Comparison of ENCODE assay signal across 20 cellular contexts in the genomic region with DNA sequence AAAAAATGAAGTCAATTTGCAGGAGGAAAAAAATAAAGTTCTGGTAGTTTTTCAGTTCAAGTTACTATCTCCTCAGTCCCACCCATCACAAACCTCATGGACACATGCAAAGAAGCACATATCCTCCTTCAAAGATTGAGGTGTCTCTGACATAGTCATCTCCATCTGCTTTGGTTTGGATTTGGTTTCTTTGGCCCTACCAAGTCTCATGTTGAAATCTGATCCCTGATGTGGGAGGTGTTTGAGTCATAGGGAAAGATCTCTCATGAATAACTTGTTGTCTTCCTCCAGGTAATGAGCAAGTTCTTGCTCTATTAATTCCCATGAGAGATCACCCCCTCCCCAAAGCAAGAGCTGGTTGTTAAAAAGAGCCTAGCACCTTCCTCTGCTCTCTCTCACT.
DNase-seq lines count a peak whose midpoint lies in the region; ATAC-seq, FAIRE-seq and TF ChIP-seq lines count a peak whose summit lies in the region.
"Had no signal": no experiment of that assay in that cellular context is flagged by ENCODE, and none has a peak within 500 bp of the region (broad histone marks: within the 10 kb centered on the region; RNA-seq: fewer than 3 reads in every experiment).

No MANE protein-coding gene starts in this region.

- H3K4me1 ChIP-seq in breast epithelium (no peaks in the 10 kb centered on the region), GM12878 (ENCODE audit: control insufficient read depth, insufficient read depth, low read length) (no peaks in the 10 kb centered on the region)
- H3K4me1 ChIP-seq: Peyer's patch had no signal

- H3K36me3 ChIP-seq in breast epithelium, result no peaks in the 10 kb centered on the region
- no peaks in the 10 kb centered on the region for H3K36me3 ChIP-seq in GM12878 (ENCODE audit: control insufficient read depth in 2 of 2, insufficient read depth in 2 of 2, low read length in 1 of 2)
- H3K36me3 ChIP-seq: Peyer's patch had no signal

- TF ChIP-seq CTCF in MCF 10A (IDR thresholded peaks at IDR 0.05; ENCODE audit: unreplicated experiment) (no peak), breast epithelium (IDR thresholded peaks at IDR 0.05) (no peak), GM12878 (IDR thresholded peaks at IDR 0.05 in 2 of 3, conservative IDR thresholded peaks at IDR 0.05 in 1 of 3; ENCODE audit: control insufficient read depth in 2 of 3, extremely low read depth in 1 of 3, insufficient read depth in 1 of 3, low read depth in 3 of 3, low read length in 3 of 3) (no peak)

- DNase-seq in MCF 10A (ENCODE audit: unreplicated experiment) (peak; percentile 46), breast epithelium (ENCODE audit: low spot score in 2 of 2) (no peak), GM12878 (ENCODE audit: low read depth, low spot score) (peak; percentile 9), NCI-H2029 treated with DMSO at 0.1 percent for 48 hours (lab: John Stamatoyannopoulos, UW) (no peak), SK-N-DZ (ENCODE audit: low spot score) (no peak), inferior parietal cortex (ENCODE audit: extremely low spot score) (no peak)
- DNase-seq: CD4-positive, alpha-beta memory T cell; GF-D8; HFFc6; MV-4-11; NCI-H1417 treated with DMSO at 0.1 percent for 48 hours; NCI-H2029; NCI-H2227 treated with DMSO at 0.1 percent for 48 hours; NCI-H524 treated with DMSO at 0.1 percent for 48 hours; Peyer's patch; SHP77 treated with DMSO at 0.1 percent for 48 hours had no signal

- RAD21 ChIA-PET in GM12878 (lab: Charles Lee; ENCODE audit: unreplicated experiment), result no interaction called here

- H3K27me3 Mint-ChIP-seq in MCF 10A (ENCODE audit: insufficient read depth, unreplicated experiment), result no peaks in the 10 kb centered on the region
- H3K27me3 Mint-ChIP-seq: CD4-positive, alpha-beta memory T cell had no signal

- peak; percentile 13 for FAIRE-seq in GM12878 (lab: Jason Lieb, UNC)

- CTCF ChIA-PET in MCF 10A (lab: Yijun Ruan, JAX) (interaction anchor here (0.6 to 0.7 kb wide), 2 partner anchors 92 to 1401 kb away, joined by 3 read pairs; no protein-coding TSS in a partner anchor), GM12878 (lab: Yijun Ruan, JAX) (interaction anchor here (0.6 kb wide), 1 partner anchor 77 kb away, joined by 4 read pairs; no protein-coding TSS in a partner anchor)

- no peak overlapping the region for H3K27ac Mint-ChIP-seq in MCF 10A (ENCODE audit: low read depth, unreplicated experiment)
- H3K27ac Mint-ChIP-seq: CD4-positive, alpha-beta memory T cell; GM23338; HFFc6 had no signal

- peaks cover 16% of the 10 kb centered on the region for H3K4me1 Mint-ChIP-seq in MCF 10A (ENCODE audit: insufficient read depth, unreplicated experiment)
- H3K4me1 Mint-ChIP-seq: CD4-positive, alpha-beta memory T cell; GM23338 had no signal

- TF ChIP-seq POLR2A in breast epithelium (IDR thresholded peaks at IDR 0.05) (no peak), GM12878 (IDR thresholded peaks at IDR 0.05; ENCODE audit: low read depth, low read length) (no peak)

- peaks cover 0 to 6% of the 10 kb centered on the region in 2 donors for H3K9me3 ChIP-seq in breast epithelium
- H3K9me3 ChIP-seq in GM12878 (replicated peaks; ENCODE audit: control insufficient read depth, insufficient read depth, low read length), result no peaks in the 10 kb centered on the region
- H3K9me3 ChIP-seq: Peyer's patch had no signal

- in situ Hi-C loops in GM12878 (cut with MboI), result no loop called here

- no peak overlapping the region for H3K4me3 Mint-ChIP-seq in MCF 10A (ENCODE audit: unreplicated experiment)
- H3K4me3 Mint-ChIP-seq: CD4-positive, alpha-beta memory T cell; GM23338; HFFc6 had no signal

- H3K9me3 Mint-ChIP-seq in MCF 10A (ENCODE audit: unreplicated experiment), result no peaks in the 10 kb centered on the region

- no peak overlapping the region for H3K4me2 ChIP-seq in GM12878 (ENCODE audit: control insufficient read depth, insufficient read depth)
- H3K4me2 ChIP-seq: GM23338 had no signal

- TF ChIP-seq EP300 in GM12878 (IDR thresholded peaks at IDR 0.05; ENCODE audit: borderline replicate concordance in 1 of 2, control insufficient read depth in 1 of 2, low read depth in 2 of 2, low read length in 2 of 2), result no peak

- SMC1A ChIA-PET in GM12878 (lab: Charles Lee; ENCODE audit: uncharacterized antibody, unreplicated experiment), result interaction anchor here (1.6 kb wide), 1 partner anchor 26 kb away, joined by 3 read pairs; no protein-coding TSS in a partner anchor

- H2AFZ ChIP-seq in GM12878 (ENCODE audit: control insufficient read depth, low read depth, low read length), result no peak overlapping the region
- H2AFZ ChIP-seq: GM23338 had no signal

- no peaks in the 10 kb centered on the region for H3K36me3 Mint-ChIP-seq in MCF 10A (ENCODE audit: insufficient read depth, unreplicated experiment)
- H3K36me3 Mint-ChIP-seq: CD4-positive, alpha-beta memory T cell had no signal

- H4K20me1 ChIP-seq in GM12878 (ENCODE audit: control insufficient read depth, insufficient read depth), result no peaks in the 10 kb centered on the region

- H3K27ac ChIP-seq in breast epithelium (no peak overlapping the region), GM12878 (ENCODE audit: control insufficient read depth, insufficient read depth) (no peak overlapping the region)
- H3K27ac ChIP-seq: HL-60, Peyer's patch had no signal

- POLR2A ChIA-PET in MCF 10A (lab: Yijun Ruan, JAX) (no interaction called here), GM12878 (lab: Charles Lee) (no interaction called here)

- H3K9ac ChIP-seq in GM12878 (ENCODE audit: control insufficient read depth, insufficient read depth, low read length), result no peak overlapping the region

- intact Hi-C loops in MCF 10A (cut with micrococcal nuclease) (no loop called here), breast epithelium (cut with DNase I; ENCODE audit: low total_unique reads) (no loop called here), GM12878 (cut with micrococcal nuclease; ENCODE audit: unreplicated experiment) (no loop called here)

- BruUV-seq in MCF 10A (replicated peaks; lab: Mats Ljungman, UMichigan) (no TSS peak), GM12878 (replicated peaks; lab: Mats Ljungman, UMichigan) (no TSS peak)

- TF ChIP-seq RAD21 in GM12878 (IDR thresholded peaks at IDR 0.05; ENCODE audit: insufficient read depth, low read depth, low read length), result no peak

- peak; percentile 47 for ATAC-seq in HG02885 (IDR thresholded peaks at IDR 0.05; ENCODE audit: poor library complexity, unreplicated experiment)
- peak; percentile 63 for ATAC-seq in GM12878
- no peak for ATAC-seq in HG02840 (IDR thresholded peaks at IDR 0.05; ENCODE audit: low FRiP score, unreplicated experiment)
- ATAC-seq: GM23338 had no signal

- H3K4me3 ChIP-seq in breast epithelium, result no peak overlapping the region
- H3K4me3 ChIP-seq in GM12878, result no peak overlapping the region
- H3K4me3 ChIP-seq: GM23338, Peyer's patch had no signal

- H3K27me3 ChIP-seq in breast epithelium (no peaks in the 10 kb centered on the region), GM12878 (replicated peaks in 1 of 2; ENCODE audit: control insufficient read depth in 2 of 2, insufficient read depth in 2 of 2, low read length in 1 of 2) (no peaks in the 10 kb centered on the region)
- H3K27me3 ChIP-seq: Peyer's patch had no signal

- no peaks in the 10 kb centered on the region for H3K79me2 ChIP-seq in GM12878 (ENCODE audit: control insufficient read depth, insufficient read depth, low read length)

TF ChIP-seq in GM12878, 131 proteins besides CTCF, POLR2A, EP300 and RAD21:
- TF ChIP-seq JUND (IDR thresholded peaks at IDR 0.05; ENCODE audit: low read depth, low read length), result no peak
- peak; percentile 77 for TF ChIP-seq MEF2B (IDR thresholded peaks at IDR 0.05; ENCODE audit: partially characterized antibody, poor library complexity, severe bottlenecking)
- TF ChIP-seq JUNB (IDR thresholded peaks at IDR 0.05), result peak; percentile 53
- TF ChIP-seq MTA2 (IDR thresholded peaks at IDR 0.05; ENCODE audit: low read depth), result peak; percentile 48; the same call in 1 of the 2 replicates
- peak; percentile 27; the same call in 1 of the 2 replicates for TF ChIP-seq BCL11A (IDR thresholded peaks at IDR 0.05; ENCODE audit: low read depth, low read length)
- TF ChIP-seq GABPA (IDR thresholded peaks at IDR 0.05; ENCODE audit: low read depth), result no peak

Comparison
In these comparisons a context has a peak if more than half of its experiments do, and no peak if none do; other contexts are left out.
1. DNase-seq: peak in MCF 10A (single experiment) and GM12878 (single experiment); none in breast epithelium (0 of 2), NCI-H2029 treated with DMSO at 0.1 percent for 48 hours (single experiment), SK-N-DZ (single experiment) and inferior parietal cortex (single experiment).